24 cellular contexts compared by ENCODE assay signal in genomic region chrX:17017134-17017533, GRCh38.
"Had no signal": no experiment of that assay in that cellular context is flagged by ENCODE, and none has a peak within 500 bp of the region (broad histone marks: within the 10 kb centered on the region; RNA-seq: fewer than 3 reads in every experiment).

No MANE protein-coding gene starts in this region.

- H3K36me3 ChIP-seq: colonic mucosa, esophagus muscularis mucosa, gastroesophageal sphincter, heart left ventricle, left lung, lower lobe of right lung had no signal

- H3K4me1 Mint-ChIP-seq: immature natural killer cell; naive thymus-derived CD4-positive, alpha-beta T cell had no signal

- H3K36me3 Mint-ChIP-seq: immature natural killer cell; mesothelial cell of epicardium; naive thymus-derived CD4-positive, alpha-beta T cell had no signal

- H3K4me3 Mint-ChIP-seq: dendritic cell treated with granulocyte-macrophage colony-stimulating factor and Interleukin-4, amounts not matched to agents 40 ng/mL and 50 ng/mL, for 4 days; effector memory CD8-positive, alpha-beta T cell; endodermal cell; immature natural killer cell; mesothelial cell of epicardium; naive thymus-derived CD4-positive, alpha-beta T cell had no signal

- H3K27me3 Mint-ChIP-seq: dendritic cell treated with granulocyte-macrophage colony-stimulating factor and Interleukin-4, amounts not matched to agents 40 ng/mL and 50 ng/mL, for 4 days; effector memory CD8-positive, alpha-beta T cell; naive thymus-derived CD4-positive, alpha-beta T cell had no signal

- H2AFZ ChIP-seq: hepatocyte had no signal

- H3K4me1 ChIP-seq: colonic mucosa, foreskin keratinocyte, gastroesophageal sphincter, heart left ventricle, lower lobe of right lung had no signal

- H3K27ac ChIP-seq: colonic mucosa, esophagus muscularis mucosa, foreskin keratinocyte, gastroesophageal sphincter, heart left ventricle, hepatocyte, left lung, lower lobe of right lung had no signal

- ATAC-seq: effector memory CD8-positive, alpha-beta T cell; foreskin keratinocyte; gastroesophageal sphincter; heart left ventricle; left lung; left ventricle myocardium superior; lower lobe of right lung; naive thymus-derived CD4-positive, alpha-beta T cell had no signal

- H3K79me2 ChIP-seq: hepatocyte had no signal

- H3K4me3 ChIP-seq: colonic mucosa, esophagus muscularis mucosa, gastroesophageal sphincter, heart left ventricle, hepatocyte, left lung, lower lobe of right lung had no signal

- H3K9me3 ChIP-seq: colonic mucosa, esophagus muscularis mucosa, gastroesophageal sphincter, heart left ventricle, left lung, lower lobe of right lung had no signal

- FAIRE-seq: endometrium, endothelial cell of umbilical vein had no signal

- H3K4me2 ChIP-seq: hepatocyte had no signal

- DNase-seq: colonic mucosa; cortex of kidney; effector CD8-positive, alpha-beta T cell; effector memory CD8-positive, alpha-beta T cell; endodermal cell; foreskin keratinocyte; heart left ventricle; hypothalamus; immature natural killer cell; islet precursor cell; kidney; kidney glomerular epithelial cell; left lung; left ventricle myocardium superior; lower lobe of right lung; mesenchymal stem cell; naive thymus-derived CD4-positive, alpha-beta T cell had no signal

- H3K9me3 Mint-ChIP-seq: dendritic cell treated with granulocyte-macrophage colony-stimulating factor and Interleukin-4, amounts not matched to agents 40 ng/mL and 50 ng/mL, for 4 days; mesothelial cell of epicardium had no signal

- H3K27ac Mint-ChIP-seq: dendritic cell treated with granulocyte-macrophage colony-stimulating factor and Interleukin-4, amounts not matched to agents 40 ng/mL and 50 ng/mL, for 4 days; effector memory CD8-positive, alpha-beta T cell; endodermal cell; immature natural killer cell; mesothelial cell of epicardium; naive thymus-derived CD4-positive, alpha-beta T cell had no signal

- H3K27me3 ChIP-seq: colonic mucosa, esophagus muscularis mucosa, foreskin keratinocyte, gastroesophageal sphincter, hepatocyte, left lung had no signal
